20 cellular contexts compared by ENCODE assay signal in genomic region chr5:173429489-173430150, GRCh38.
"Had no signal": no experiment of that assay in that cellular context is flagged by ENCODE, and none has a peak within 500 bp of the region (broad histone marks: within the 10 kb centered on the region; RNA-seq: fewer than 3 reads in every experiment).

No MANE protein-coding gene starts in this region.

- DNase-seq: activated CD4-positive, CD25-positive, alpha-beta regulatory T cell; activated naive CD4-positive, alpha-beta T cell treated with anti-CD3 and anti-CD28 coated beads for 36 hours; activated naive CD8-positive, alpha-beta T cell treated with anti-CD3 and anti-CD28 coated beads, Interleukin-2, amount 50 U/mL, for 24 hours; activated T-cell treated with anti-CD3 and anti-CD28 coated beads for 4 hours; glutamatergic neuron; kidney glomerular epithelial cell; mesendoderm; nucleus accumbens; stimulated activated CD4-positive, alpha-beta T cell treated with anti-CD3 and anti-CD28 coated beads, Interleukin-15, amount 100 ng/mL, for 24 hours; stimulated activated CD4-positive, alpha-beta T cell treated with anti-CD3 and anti-CD28 coated beads, Interleukin-4, amount 100 ng/mL, for 1 hour; stimulated activated naive CD4-positive, alpha-beta T cell treated with Interleukin-2 at 50 U/mL for 16 hours; substantia nigra had no signal

- FAIRE-seq: colon, endometrium had no signal

- ATAC-seq: activated naive CD8-positive, alpha-beta T cell treated with anti-CD3 and anti-CD28 coated beads, Interleukin-2, amount 50 U/mL, for 24 hours; esophagus mucosa; natural killer cell treated with Interleukin-12 subunit alpha and Interleukin-12 subunit beta and Interleukin-15 and Interleukin-18, amount 100 ng/mL, for 72 hours had no signal

- H3K4me3 ChIP-seq: right atrium auricular region, skin epidermis, tibial nerve, vagina had no signal
